24 cellular contexts compared by ENCODE assay signal in the genomic region with DNA sequence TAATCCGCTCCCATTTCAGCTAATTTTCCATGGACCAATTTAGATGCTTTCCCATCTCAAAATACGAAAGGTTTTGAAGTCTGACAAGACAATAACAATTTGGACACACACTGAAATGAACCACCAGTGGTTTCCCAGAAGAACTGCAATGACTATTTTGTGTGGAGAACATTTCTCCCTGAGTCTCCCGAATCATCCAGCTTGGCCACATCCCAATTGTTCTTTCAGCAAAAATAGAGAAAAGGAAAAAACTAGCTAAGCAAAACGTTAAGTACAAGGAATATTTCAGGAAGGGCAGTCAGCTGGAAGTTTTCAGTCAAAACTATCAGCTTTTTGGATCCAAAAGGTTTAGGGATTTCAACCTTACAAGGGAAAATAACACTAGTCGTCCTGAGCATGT.
DNase-seq lines count a peak whose midpoint lies in the region; ATAC-seq and TF ChIP-seq lines count a peak whose summit lies in the region.
"Had no signal": no experiment of that assay in that cellular context is flagged by ENCODE, and none has a peak within 500 bp of the region (broad histone marks: within the 10 kb centered on the region; RNA-seq: fewer than 3 reads in every experiment).

No MANE protein-coding gene starts in this region.

- no peak for ATAC-seq in T-helper 17 cell
- ATAC-seq in GM21390 (IDR thresholded peaks at IDR 0.05; ENCODE audit: unreplicated experiment): no peak
- ATAC-seq: left colon; naive thymus-derived CD4-positive, alpha-beta T cell had no signal

- no peak overlapping the region for H3K4me3 ChIP-seq in astrocyte of the spinal cord (ENCODE audit: low read depth, low read length)
- no peak overlapping the region for H3K4me3 ChIP-seq in foreskin fibroblast (ENCODE audit: low read depth in 1 of 2, low read length in 2 of 2)
- H3K4me3 ChIP-seq: PC-9, spleen had no signal

- TF ChIP-seq CTCF in astrocyte of the spinal cord (IDR thresholded peaks at IDR 0.05; ENCODE audit: low read depth, low read length): no peak
- no peak for TF ChIP-seq CTCF in foreskin fibroblast (IDR thresholded peaks at IDR 0.05; ENCODE audit: low read depth, low read length)

- DNase-seq in HT1080 (ENCODE audit: low read depth) (peak; percentile 23), astrocyte of the spinal cord (ENCODE audit: low read depth, low spot score) (peak; percentile 44), foreskin fibroblast (peak; percentile 11 to 65), pons (ENCODE audit: low spot score) (peak; percentile 5), hypothalamus (lab: John Stamatoyannopoulos, UW) (no peak), T-helper 17 cell (no peak)
- DNase-seq: activated CD4-positive, alpha-beta T cell treated with anti-CD3 and anti-CD28 coated beads, Interleukin-2, amount 50 U/mL, for 48 hours; activated CD8-positive, alpha-beta memory T cell treated with anti-CD3 and anti-CD28 coated beads, Interleukin-2, amount 50 U/mL, for 48 hours; activated naive CD8-positive, alpha-beta T cell treated with anti-CD3 and anti-CD28 coated beads for 36 hours; effector CD8-positive, alpha-beta T cell; left colon; naive thymus-derived CD4-positive, alpha-beta T cell; NCI-H146; NCI-H510A; NK-92 treated with Interleukin-12 subunit alpha and Interleukin-12 subunit beta, amount 100 ng/mL, for 24 hours; SHP77; spleen; stimulated activated CD4-positive, alpha-beta T cell treated with anti-CD3 and anti-CD28 coated beads, Interleukin-4, amount 100 ng/mL, for 24 hours; stimulated activated naive CD4-positive, alpha-beta T cell treated with Interleukin-2 at 50 U/mL for 16 hours; SW 1271 had no signal

- in situ Hi-C loops in astrocyte of the spinal cord (cut with HindIII; ENCODE audit: low sequenced_read_pairs): no loop called here

- no peaks in the 10 kb centered on the region for H3K27me3 Mint-ChIP-seq in T-helper 17 cell
- H3K27me3 Mint-ChIP-seq: activated naive CD8-positive, alpha-beta T cell treated with anti-CD3 and anti-CD28 coated beads for 36 hours had no signal

- no peaks in the 10 kb centered on the region for H3K9me3 ChIP-seq in T-helper 17 cell (ENCODE audit: control insufficient read depth, low read length, poor library complexity, severe bottlenecking)

- H3K4me3 Mint-ChIP-seq in T-helper 17 cell: no peak overlapping the region
- H3K4me3 Mint-ChIP-seq: activated naive CD8-positive, alpha-beta T cell treated with anti-CD3 and anti-CD28 coated beads for 36 hours; CD14-positive monocyte; naive thymus-derived CD4-positive, alpha-beta T cell had no signal

- no peaks in the 10 kb centered on the region for H3K4me1 Mint-ChIP-seq in T-helper 17 cell
- H3K4me1 Mint-ChIP-seq: activated naive CD8-positive, alpha-beta T cell treated with anti-CD3 and anti-CD28 coated beads for 36 hours; CD14-positive monocyte; naive thymus-derived CD4-positive, alpha-beta T cell had no signal

- no peaks in the 10 kb centered on the region for H3K36me3 Mint-ChIP-seq in T-helper 17 cell (ENCODE audit: low read depth)
- H3K36me3 Mint-ChIP-seq: activated naive CD8-positive, alpha-beta T cell treated with anti-CD3 and anti-CD28 coated beads for 36 hours; brain; CD14-positive monocyte had no signal

- no peak overlapping the region for H3K27ac Mint-ChIP-seq in T-helper 17 cell
- H3K27ac Mint-ChIP-seq: activated naive CD8-positive, alpha-beta T cell treated with anti-CD3 and anti-CD28 coated beads for 36 hours; brain; CD14-positive monocyte; naive thymus-derived CD4-positive, alpha-beta T cell had no signal

Comparison
In these comparisons a context has a peak if more than half of its experiments do, and no peak if none do; other contexts are left out.
1. DNase-seq: peak in HT1080 (single experiment), astrocyte of the spinal cord (single experiment), foreskin fibroblast (2 of 2) and pons (single experiment); none in hypothalamus (0 of 51) and T-helper 17 cell (0 of 3).